ENCODE assay signal across 3 cellular contexts in genomic region chr4:188911707-188912106, GRCh38.
"Had no signal": no experiment of that assay in that cellular context is flagged by ENCODE, and none has a peak within 500 bp of the region (broad histone marks: within the 10 kb centered on the region; RNA-seq: fewer than 3 reads in every experiment).

No MANE protein-coding gene starts in this region.

- H3K4me3 ChIP-seq: GM12878 had no signal

- DNase-seq: GDM1, GF-D8 had no signal

- ATAC-seq: GM12878 had no signal
